ENCODE assay signal across 12 cellular contexts in genomic region chr5:72377920-72378635, GRCh38. TPM values are rescaled to one million over a fixed set of nuclear protein-coding genes. Genes with fewer than 3 reads are reported as not detected.
DNase-seq lines count a peak whose midpoint lies in the region; ATAC-seq and TF ChIP-seq lines count a peak whose summit lies in the region.
"Had no signal": no experiment of that assay in that cellular context is flagged by ENCODE, and none has a peak within 500 bp of the region (broad histone marks: within the 10 kb centered on the region; RNA-seq: fewer than 3 reads in every experiment).

No MANE protein-coding gene starts in this region.

- H3K27me3 ChIP-seq in esophagus muscularis mucosa, result no peaks in the 10 kb centered on the region
- H3K27me3 ChIP-seq in psoas muscle (ENCODE audit: insufficient read depth in 3 of 3, low read length in 2 of 3), result no peaks in the 10 kb centered on the region

- no peak for TF ChIP-seq EP300 in esophagus muscularis mucosa (IDR thresholded peaks at IDR 0.05)

- H3K4me1 ChIP-seq in esophagus muscularis mucosa (peaks cover 26 to 60% (median 47%) of the 10 kb centered on the region in 4 donors), psoas muscle (peaks cover 40% of the 10 kb centered on the region)

- H3K27ac ChIP-seq in esophagus muscularis mucosa (replicated peaks in 1 of 4) (peak overlapping the region in 3 of 4 donors; percentile 23 to 44 (median 29)), psoas muscle (peak overlapping the region; percentile 83)

- peak; percentile 79 for DNase-seq in DMS 273 (lab: John Stamatoyannopoulos, UW; ENCODE audit: unreplicated experiment)
- DNase-seq in RPMI7951 (ENCODE audit: low read depth), result peak; percentile 29
- DNase-seq in esophagus muscularis mucosa (ENCODE audit: extremely low spot score), result no peak
- peak; percentile 62 to 79 for DNase-seq in psoas muscle
- no peak for DNase-seq in GF-D8 (lab: John Stamatoyannopoulos, UW)
- DNase-seq in ureter (ENCODE audit: low spot score), result no peak
- no peak for DNase-seq in iPS-NIHi7 (ENCODE audit: extremely low spot score)
- DNase-seq: CD4-positive, CD25-positive, alpha-beta regulatory T cell; effector memory CD8-positive, alpha-beta T cell; posterior cingulate gyrus; stimulated activated CD4-positive, alpha-beta T cell treated with anti-CD3 and anti-CD28 coated beads, Interleukin-4, amount 100 ng/mL, for 24 hours had no signal

- H3K4me3 ChIP-seq in esophagus muscularis mucosa (no peak overlapping the region), psoas muscle (no peak overlapping the region)

- no peak for TF ChIP-seq POLR2A in esophagus muscularis mucosa (IDR thresholded peaks at IDR 0.05; ENCODE audit: low read depth)

- WGBS in esophagus muscularis mucosa, result 55% methylated on average over 4 of the region's 4 CpGs
- 6 to 23% (median 18%) methylated on average over 4 of the region's 4 CpGs for WGBS in psoas muscle, 3 donors

- intact Hi-C loops in esophagus muscularis mucosa (cut with DNase I), result no loop called here
- intact Hi-C loops in psoas muscle (cut with DNase I), result loop anchor here in 1 of 2 donors (5.0 kb wide), 1 partner anchor 74 kb away; no protein-coding TSS in a partner anchor

- H3K36me3 ChIP-seq in esophagus muscularis mucosa (no peaks in the 10 kb centered on the region), psoas muscle (ENCODE audit: insufficient read depth in 1 of 2, low read depth in 1 of 2) (no peaks in the 10 kb centered on the region)

- peak; percentile 90 to 95 (median 92) for ATAC-seq in psoas muscle
- no peak for ATAC-seq in GM21529 (IDR thresholded peaks at IDR 0.05; ENCODE audit: unreplicated experiment)
- ATAC-seq: effector memory CD8-positive, alpha-beta T cell had no signal

- TF ChIP-seq CTCF in esophagus muscularis mucosa (IDR thresholded peaks at IDR 0.05) (no peak), psoas muscle (IDR thresholded peaks at IDR 0.05) (no peak)

- no peaks in the 10 kb centered on the region for H3K9me3 ChIP-seq in esophagus muscularis mucosa
- H3K9me3 ChIP-seq in psoas muscle, result no peaks in the 10 kb centered on the region

RNA-seq across cellular contexts. Expression of gene PTCD2, which starts 57.9 kb away (rescaled TPM):
- total RNA-seq in RPMI7951 (2014; rRNA removed; shearing (Covaris generic)), result 14.0 and 15.3 TPM in 2 replicates
- total RNA-seq in esophagus muscularis mucosa (1 to 10 TPM; 3.5 to 7.1 (median 5.8) TPM), psoas muscle (10 to 100 TPM; 12.5 to 30.8 (median 20.0) TPM), ureter (17.0 TPM)
- 10 to 100 TPM in 1 of 3 donors, 1 to 10 TPM in 2; 6.2 to 12.8 (median 6.6) TPM for polyA plus RNA-seq in psoas muscle

RNA-seq across cellular contexts. Expression of gene MRPS27, which starts 58.0 kb away (rescaled TPM):
- 60.1 and 70.4 TPM in 2 replicates for total RNA-seq in RPMI7951 (2014; rRNA removed; shearing (Covaris generic))
- total RNA-seq in esophagus muscularis mucosa (10 to 100 TPM; 38.6 to 53.5 (median 45.7) TPM), psoas muscle (10 to 100 TPM; 49.5 to 76.9 (median 65.8) TPM), ureter (69.0 TPM)
- 10 to 100 TPM; 34.9 to 71.5 (median 40.9) TPM for polyA plus RNA-seq in psoas muscle

Comparison
In these comparisons a context has a peak if more than half of its experiments do, and no peak if none do; other contexts are left out.
1. DNase-seq: peak in DMS 273 (single experiment), RPMI7951 (single experiment) and psoas muscle (2 of 2); none in esophagus muscularis mucosa (single experiment), GF-D8 (single experiment), ureter (single experiment) and iPS-NIHi7 (single experiment).